Comparison of ENCODE assay signal across 8 cellular contexts in genomic region chr5:139636207-139636792, GRCh38. TPM values are rescaled to one million over a fixed set of nuclear protein-coding genes. Genes with fewer than 3 reads are reported as not detected.
DNase-seq lines count a peak whose midpoint lies in the region; ATAC-seq lines count a peak whose summit lies in the region.

No MANE protein-coding gene starts in this region.

- DNase-seq in Karpas-422 (peak; percentile 60), kidney tubule cell (ENCODE audit: low spot score) (peak; percentile 55), NCI-H187 (lab: John Stamatoyannopoulos, UW) (no peak), NCI-H1105 treated with DMSO at 0.1 percent for 48 hours (lab: John Stamatoyannopoulos, UW) (no peak)
- DNase-seq in stimulated activated naive CD8-positive, alpha-beta T cell treated with anti-CD3 and anti-CD28 coated beads, Interleukin-15, amount 100 ng/mL, for 72 hours: peak; percentile 74 to 87

- peak; percentile 47 for ATAC-seq in GM18499 (IDR thresholded peaks at IDR 0.05; ENCODE audit: insufficient read depth, unreplicated experiment)
- peak; percentile 68 for ATAC-seq in GM21619 (IDR thresholded peaks at IDR 0.05; ENCODE audit: unreplicated experiment)
- peak; percentile 61 for ATAC-seq in activated T-helper 17 cell treated with anti-CD3 and anti-CD28 coated beads, Interleukin-2, amount 50 U/mL, for 72 hours (replicated peaks)
- peak; percentile 83 for ATAC-seq in stimulated activated naive CD8-positive, alpha-beta T cell treated with anti-CD3 and anti-CD28 coated beads, Interleukin-15, amount 100 ng/mL, for 72 hours

- H3K27me3 Mint-ChIP-seq in activated T-helper 17 cell treated with anti-CD3 and anti-CD28 coated beads, Interleukin-2, amount 50 U/mL, for 72 hours: no peaks in the 10 kb centered on the region
- no peaks in the 10 kb centered on the region for H3K27me3 Mint-ChIP-seq in stimulated activated naive CD8-positive, alpha-beta T cell treated with anti-CD3 and anti-CD28 coated beads, Interleukin-15, amount 100 ng/mL, for 72 hours

- H3K9me3 Mint-ChIP-seq in activated T-helper 17 cell treated with anti-CD3 and anti-CD28 coated beads, Interleukin-2, amount 50 U/mL, for 72 hours: no peaks in the 10 kb centered on the region
- H3K9me3 Mint-ChIP-seq in stimulated activated naive CD8-positive, alpha-beta T cell treated with anti-CD3 and anti-CD28 coated beads, Interleukin-15, amount 100 ng/mL, for 72 hours: no peaks in the 10 kb centered on the region

- no peak overlapping the region for H2AFZ ChIP-seq in Karpas-422 (ENCODE audit: low read length)

- H3K4me1 Mint-ChIP-seq in activated T-helper 17 cell treated with anti-CD3 and anti-CD28 coated beads, Interleukin-2, amount 50 U/mL, for 72 hours: peaks cover 33% of the 10 kb centered on the region
- peaks cover 65% of the 10 kb centered on the region for H3K4me1 Mint-ChIP-seq in stimulated activated naive CD8-positive, alpha-beta T cell treated with anti-CD3 and anti-CD28 coated beads, Interleukin-15, amount 100 ng/mL, for 72 hours

- H3K79me2 ChIP-seq in Karpas-422 (ENCODE audit: low read length): no peaks in the 10 kb centered on the region

- H3K27ac Mint-ChIP-seq in activated T-helper 17 cell treated with anti-CD3 and anti-CD28 coated beads, Interleukin-2, amount 50 U/mL, for 72 hours: peak overlapping the region; percentile 94
- peak overlapping the region; percentile 49 to 95 for H3K27ac Mint-ChIP-seq in stimulated activated naive CD8-positive, alpha-beta T cell treated with anti-CD3 and anti-CD28 coated beads, Interleukin-15, amount 100 ng/mL, for 72 hours

- H3K36me3 ChIP-seq in Karpas-422 (ENCODE audit: insufficient read depth, low read length): no peaks in the 10 kb centered on the region

- H3K27me3 ChIP-seq in Karpas-422 (ENCODE audit: low read length): no peaks in the 10 kb centered on the region; the same call in 1 of the 2 replicates

- peaks cover 46% of the 10 kb centered on the region for H3K4me1 ChIP-seq in Karpas-422 (ENCODE audit: low read length)

- H3K9me2 ChIP-seq in Karpas-422 (replicated peaks; ENCODE audit: insufficient read depth, low read length): no peaks in the 10 kb centered on the region

- H3K9ac ChIP-seq in Karpas-422 (ENCODE audit: low read length): no peak overlapping the region

- H3K4me3 Mint-ChIP-seq in activated T-helper 17 cell treated with anti-CD3 and anti-CD28 coated beads, Interleukin-2, amount 50 U/mL, for 72 hours: peak overlapping the region; percentile 48
- peak overlapping the region; percentile 65 to 82 for H3K4me3 Mint-ChIP-seq in stimulated activated naive CD8-positive, alpha-beta T cell treated with anti-CD3 and anti-CD28 coated beads, Interleukin-15, amount 100 ng/mL, for 72 hours

- H3K36me3 Mint-ChIP-seq in activated T-helper 17 cell treated with anti-CD3 and anti-CD28 coated beads, Interleukin-2, amount 50 U/mL, for 72 hours (ENCODE audit: low read depth): peaks cover 27% of the 10 kb centered on the region

- peaks cover 60% of the 10 kb centered on the region for H4K20me1 ChIP-seq in Karpas-422 (ENCODE audit: insufficient read depth, low read depth, low read length)

- H3K4me2 ChIP-seq in Karpas-422 (ENCODE audit: low read depth, low read length, poor library complexity, severe bottlenecking): peak overlapping the region; percentile 34

- no peaks in the 10 kb centered on the region for H3K9me3 ChIP-seq in Karpas-422 (ENCODE audit: low read length)

- H3K4me3 ChIP-seq in Karpas-422 (ENCODE audit: low read length): no peak overlapping the region

- no peak overlapping the region for H3K27ac ChIP-seq in Karpas-422 (ENCODE audit: low read length)

RNA-seq across cellular contexts. Expression of gene CXXC5, which starts 11.8 kb away (rescaled TPM):
- 2.8 and 2.9 TPM in 2 replicates for total RNA-seq in Karpas-422 (2014; rRNA removed; shearing (Covaris generic); ENCODE audit: low replicate concordance)
- total RNA-seq in activated T-helper 17 cell treated with anti-CD3 and anti-CD28 coated beads, Interleukin-2, amount 50 U/mL, for 72 hours: 1 to 10 TPM in 1 of 2 donors, under 1 TPM in 1; 0.89 to 2.7 TPM

Comparison
In these comparisons a context has a peak if more than half of its experiments do, and no peak if none do; other contexts are left out.
1. DNase-seq: peak in Karpas-422 (single experiment), kidney tubule cell (single experiment) and stimulated activated naive CD8-positive, alpha-beta T cell treated with anti-CD3 and anti-CD28 coated beads, Interleukin-15, amount 100 ng/mL, for 72 hours (2 of 2); none in NCI-H187 (0 of 2) and NCI-H1105 treated with DMSO at 0.1 percent for 48 hours (single experiment).
2. Peak in every context shown above with its lines, with median percentiles within 50 percentile points of each other: ATAC-seq.